ENCODE assay signal across 7 cellular contexts in genomic region chr21:32613436-32614043, GRCh38. TPM values are rescaled to one million over a fixed set of nuclear protein-coding genes. Genes with fewer than 3 reads are reported as not detected.
DNase-seq lines count a peak whose midpoint lies in the region; ATAC-seq and TF ChIP-seq lines count a peak whose summit lies in the region.

No MANE protein-coding gene starts in this region.

- TF ChIP-seq CTCF in WI38 (IDR thresholded peaks at IDR 0.05; ENCODE audit: low read depth, low read length): no peak
- TF ChIP-seq CTCF in glutamatergic neuron (IDR thresholded peaks at IDR 0.05; ENCODE audit: partially characterized antibody, unreplicated experiment): no peak

- H3K27ac ChIP-seq in skin epidermis: peak overlapping the region in 15 of 21 experiments; percentile 83 to 97 (median 91)

- no peak overlapping the region for H3K27ac Mint-ChIP-seq in glutamatergic neuron (ENCODE audit: unreplicated experiment)

- peak overlapping the region; percentile 99 for H3K4me3 ChIP-seq in HAP-1
- H3K4me3 ChIP-seq in WI38 (ENCODE audit: low read depth, low read length): peak overlapping the region; percentile 95
- H3K4me3 ChIP-seq in skin epidermis: peak overlapping the region; percentile 73 to 96 (median 86)

- H3K9me3 Mint-ChIP-seq in glutamatergic neuron (ENCODE audit: unreplicated experiment): peaks cover 4% of the 10 kb centered on the region

- H3K4me1 ChIP-seq in HAP-1: 0 out of 2 replicates have a peak, but pooled peaks cover 5% of the 10 kb centered on the region

- peaks cover 7% of the 10 kb centered on the region for H3K27me3 Mint-ChIP-seq in glutamatergic neuron (ENCODE audit: unreplicated experiment)

- in situ Hi-C loops in HAP-1 (cut with MboI; ENCODE audit: low sequenced_read_pairs): no loop called here

- no peaks in the 10 kb centered on the region for H3K27me3 ChIP-seq in HAP-1 (ENCODE audit: low read depth)

- no peak for DNase-seq in HAP-1 (ENCODE audit: low spot score in 2 of 2)
- DNase-seq in glutamatergic neuron: no peak
- no peak for DNase-seq in cerebellar cortex (ENCODE audit: low spot score)
- no peak for DNase-seq in NCI-H524 treated with DMSO at 0.1 percent for 48 hours (lab: John Stamatoyannopoulos, UW)

- no peaks in the 10 kb centered on the region for H3K4me1 Mint-ChIP-seq in glutamatergic neuron (ENCODE audit: low read depth, unreplicated experiment)

- H3K36me3 Mint-ChIP-seq in glutamatergic neuron (ENCODE audit: unreplicated experiment): no peaks in the 10 kb centered on the region

- peaks cover 17% of the 10 kb centered on the region for H3K36me3 ChIP-seq in HAP-1 (replicated peaks)

- H3K4me3 Mint-ChIP-seq in glutamatergic neuron (ENCODE audit: unreplicated experiment): peak overlapping the region; percentile 96

- no peaks in the 10 kb centered on the region for H3K9me3 ChIP-seq in HAP-1

- no peak for ATAC-seq in HG03439 (IDR thresholded peaks at IDR 0.05; ENCODE audit: unreplicated experiment)

RNA-seq across cellular contexts. Expression of gene CFAP298, which starts 1.4 kb away (rescaled TPM):
- 124 TPM for total RNA-seq in glutamatergic neuron (ENCODE audit: unreplicated experiment)

RNA-seq across cellular contexts. Expression of gene TCP10L, which starts 28.2 kb away (rescaled TPM):
- total RNA-seq in glutamatergic neuron (ENCODE audit: unreplicated experiment): 31.0 TPM
